ENCODE assay signal across 16 cellular contexts in genomic region chr1:220226752-220227151, GRCh38.
"Had no signal": no experiment of that assay in that cellular context is flagged by ENCODE, and none has a peak within 500 bp of the region (broad histone marks: within the 10 kb centered on the region; RNA-seq: fewer than 3 reads in every experiment).

No MANE protein-coding gene starts in this region.

- H3K27ac ChIP-seq: brain microvascular endothelial cell, epithelial cell of prostate, left ventricle myocardium inferior, neutrophil, thoracic aorta had no signal

- FAIRE-seq: urothelium cell line had no signal

- H3K27me3 Mint-ChIP-seq: naive thymus-derived CD8-positive, alpha-beta T cell had no signal

- H3K27ac Mint-ChIP-seq: activated CD8-positive, alpha-beta T cell treated with anti-CD3 and anti-CD28 coated beads, Interleukin-2, amount 10 ng/mL, durations not matched to agents 7 days and 5 days had no signal

- H3K4me3 Mint-ChIP-seq: activated CD8-positive, alpha-beta T cell treated with anti-CD3 and anti-CD28 coated beads, Interleukin-2, amount 10 ng/mL, durations not matched to agents 7 days and 5 days had no signal

- H3K36me3 ChIP-seq: brain microvascular endothelial cell, thoracic aorta had no signal

- ATAC-seq: activated CD8-positive, alpha-beta T cell treated with anti-CD3 and anti-CD28 coated beads, Interleukin-2, amount 10 ng/mL, durations not matched to agents 7 days and 5 days; naive thymus-derived CD8-positive, alpha-beta T cell had no signal

- H3K9me3 Mint-ChIP-seq: naive thymus-derived CD8-positive, alpha-beta T cell had no signal

- H3K9me3 ChIP-seq: left ventricle myocardium inferior, neutrophil, thoracic aorta had no signal

- H3K27me3 ChIP-seq: brain microvascular endothelial cell, neutrophil had no signal

- DNase-seq: activated CD4-positive, alpha-beta T cell treated with anti-CD3 and anti-CD28 coated beads for 48 hours; activated CD8-positive, alpha-beta memory T cell treated with anti-CD3 and anti-CD28 coated beads, Interleukin-2, amount 50 U/mL, for 48 hours; activated CD8-positive, alpha-beta T cell treated with anti-CD3 and anti-CD28 coated beads, Interleukin-2, amount 10 ng/mL, durations not matched to agents 7 days and 5 days; anterior cingulate cortex; brain microvascular endothelial cell; cerebellar nuclear complex; dermis blood vessel endothelial cell; foreskin melanocyte; left ventricle myocardium inferior; naive thymus-derived CD8-positive, alpha-beta T cell; stimulated activated CD4-positive, alpha-beta T cell treated with anti-CD3 and anti-CD28 coated beads, Interleukin-12 subunit alpha, Interleukin-12 subunit beta, amount 100 ng/mL, for 4 hours; stimulated activated CD4-positive, alpha-beta T cell treated with anti-CD3 and anti-CD28 coated beads, Interleukin-2, amount 100 ng/mL, for 24 hours had no signal

- H3K4me3 ChIP-seq: left ventricle myocardium inferior, thoracic aorta had no signal
